Comparison of ENCODE assay signal across 16 cellular contexts in genomic region chr3:173939319-173939718, GRCh38.
"Had no signal": no experiment of that assay in that cellular context is flagged by ENCODE, and none has a peak within 500 bp of the region (broad histone marks: within the 10 kb centered on the region; RNA-seq: fewer than 3 reads in every experiment).

No MANE protein-coding gene starts in this region.

- H3K4me1 Mint-ChIP-seq: activated naive CD4-positive, alpha-beta T cell treated with anti-CD3 and anti-CD28 coated beads, Interleukin-2, amount 10 ng/mL, durations not matched to agents 7 days and 5 days; activated T-helper 17 cell treated with anti-CD3 and anti-CD28 coated beads, Interleukin-2, amount 50 U/mL, for 72 hours; memory B cell had no signal

- H3K27me3 Mint-ChIP-seq: activated naive CD4-positive, alpha-beta T cell treated with anti-CD3 and anti-CD28 coated beads, Interleukin-2, amount 10 ng/mL, durations not matched to agents 7 days and 5 days; activated T-helper 17 cell treated with anti-CD3 and anti-CD28 coated beads, Interleukin-2, amount 50 U/mL, for 72 hours; memory B cell; natural killer cell treated with Interleukin-12 subunit alpha and Interleukin-12 subunit beta and Interleukin-15 and Interleukin-18, amount 100 ng/mL, for 72 hours; stimulated activated naive CD8-positive, alpha-beta T cell treated with anti-CD3 and anti-CD28 coated beads, Interleukin-15, Interleukin-2, amounts not matched to agents 100 ng/mL and 50 ng/mL, for 24 hours; type B pancreatic cell had no signal

- H3K4me3 Mint-ChIP-seq: activated naive CD4-positive, alpha-beta T cell treated with anti-CD3 and anti-CD28 coated beads, Interleukin-2, amount 10 ng/mL, durations not matched to agents 7 days and 5 days; activated T-helper 17 cell treated with anti-CD3 and anti-CD28 coated beads, Interleukin-2, amount 50 U/mL, for 72 hours; memory B cell; natural killer cell treated with Interleukin-12 subunit alpha and Interleukin-12 subunit beta and Interleukin-15 and Interleukin-18, amount 100 ng/mL, for 72 hours; stimulated activated naive CD8-positive, alpha-beta T cell treated with anti-CD3 and anti-CD28 coated beads, Interleukin-15, Interleukin-2, amounts not matched to agents 100 ng/mL and 50 ng/mL, for 24 hours; type B pancreatic cell had no signal

- H3K36me3 Mint-ChIP-seq: activated naive CD4-positive, alpha-beta T cell treated with anti-CD3 and anti-CD28 coated beads, Interleukin-2, amount 10 ng/mL, durations not matched to agents 7 days and 5 days; memory B cell; natural killer cell treated with Interleukin-12 subunit alpha and Interleukin-12 subunit beta and Interleukin-15 and Interleukin-18, amount 100 ng/mL, for 72 hours; type B pancreatic cell had no signal

- H3K9me3 Mint-ChIP-seq: activated naive CD4-positive, alpha-beta T cell treated with anti-CD3 and anti-CD28 coated beads, Interleukin-2, amount 10 ng/mL, durations not matched to agents 7 days and 5 days; memory B cell; stimulated activated naive CD8-positive, alpha-beta T cell treated with anti-CD3 and anti-CD28 coated beads, Interleukin-15, Interleukin-2, amounts not matched to agents 100 ng/mL and 50 ng/mL, for 24 hours; type B pancreatic cell had no signal

- DNase-seq: activated CD4-positive, CD25-positive, alpha-beta regulatory T cell treated with anti-CD3 and anti-CD28 coated beads, Interleukin-2, amount 50 U/mL, for 72 hours; activated naive CD4-positive, alpha-beta T cell treated with anti-CD3 and anti-CD28 coated beads, Interleukin-2, amount 10 ng/mL, durations not matched to agents 7 days and 5 days; dorsolateral prefrontal cortex; hippocampal formation; kidney; left ventricle myocardium inferior; nucleus accumbens; psoas muscle; T-helper 1 cell; T1000 had no signal

- H3K27ac Mint-ChIP-seq: activated naive CD4-positive, alpha-beta T cell treated with anti-CD3 and anti-CD28 coated beads, Interleukin-2, amount 10 ng/mL, durations not matched to agents 7 days and 5 days; activated T-helper 17 cell treated with anti-CD3 and anti-CD28 coated beads, Interleukin-2, amount 50 U/mL, for 72 hours; memory B cell; natural killer cell treated with Interleukin-12 subunit alpha and Interleukin-12 subunit beta and Interleukin-15 and Interleukin-18, amount 100 ng/mL, for 72 hours; stimulated activated naive CD8-positive, alpha-beta T cell treated with anti-CD3 and anti-CD28 coated beads, Interleukin-15, Interleukin-2, amounts not matched to agents 100 ng/mL and 50 ng/mL, for 24 hours had no signal

- ATAC-seq: activated T-helper 17 cell treated with anti-CD3 and anti-CD28 coated beads, Interleukin-2, amount 50 U/mL, for 72 hours; natural killer cell treated with Interleukin-12 subunit alpha and Interleukin-12 subunit beta and Interleukin-15 and Interleukin-18, amount 100 ng/mL, for 72 hours; psoas muscle; sciatic nerve had no signal
